In the genomic region with DNA sequence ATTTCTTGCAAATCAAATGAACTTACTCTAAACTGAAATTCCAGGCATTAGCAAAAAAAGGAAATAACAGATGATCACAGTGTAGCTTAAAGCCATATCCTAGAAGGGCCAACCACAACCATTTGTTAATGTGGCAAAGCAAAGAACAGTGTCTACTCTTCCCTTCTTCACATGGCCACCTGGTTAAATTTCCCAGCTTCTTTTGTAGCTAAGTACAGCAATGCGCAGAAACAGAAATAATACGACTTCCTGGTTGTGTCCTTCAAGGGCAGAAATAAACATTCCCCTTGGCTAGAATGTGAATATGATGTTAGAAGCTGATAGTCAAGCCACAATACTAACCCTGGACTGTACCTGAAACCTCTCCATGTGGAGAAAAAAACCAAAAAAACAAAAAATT, we compare ENCODE assay signal across 1 cellular context.
TF ChIP-seq lines count a peak whose summit lies in the region.

No MANE protein-coding gene starts in this region.

TF ChIP-seq in GM23338, 12 proteins besides CTCF, POLR2A, EP300 and RAD21 (continued from another document):
- no peak for TF ChIP-seq ZNF462 (CRISPR knock-in tag; IDR thresholded peaks at IDR 0.05)
- TF ChIP-seq REST (IDR thresholded peaks at IDR 0.05; ENCODE audit: unreplicated experiment) = no peak
- TF ChIP-seq EZH2phosphoT487 (IDR thresholded peaks at IDR 0.05; ENCODE audit: unreplicated experiment) = no peak
- no peak for TF ChIP-seq STAT1 (IDR thresholded peaks at IDR 0.05; ENCODE audit: unreplicated experiment)
- no peak for TF ChIP-seq ZNF331 (CRISPR knock-in tag; IDR thresholded peaks at IDR 0.05; ENCODE audit: low read depth)
- TF ChIP-seq CREB1 (CRISPR knock-in tag; IDR thresholded peaks at IDR 0.05; ENCODE audit: low read depth) = no peak
- no peak for TF ChIP-seq ZNF114 (CRISPR knock-in tag; IDR thresholded peaks at IDR 0.05)
- no peak for TF ChIP-seq POLR2AphosphoS5 (IDR thresholded peaks at IDR 0.05; ENCODE audit: low read depth)
- no peak for TF ChIP-seq NANOG (IDR thresholded peaks at IDR 0.05; ENCODE audit: borderline replicate concordance)
